In genomic region chr15:53586815-53587214, GRCh38 we compare ENCODE assay signal across 8 cellular contexts.
A peak's percentile ranks its signal among the peaks of the same experiment; 100 is the strongest.
DNase-seq lines count a peak whose midpoint lies in the region; ATAC-seq and TF ChIP-seq lines count a peak whose summit lies in the region.

No MANE protein-coding gene starts in this region.

- H3K79me2 ChIP-seq in H9 (ENCODE audit: insufficient read depth, low read length): no peaks in the 10 kb centered on the region

- no peaks in the 10 kb centered on the region for H3K9me3 Mint-ChIP-seq in T-helper 2 cell treated with Interferon-gamma antibody and Interleukin-4, amounts not matched to agents 5 μg/mL and 100 μg/mL, for 36 hours
- H3K9me3 Mint-ChIP-seq in H9: no peaks in the 10 kb centered on the region
- H3K9me3 Mint-ChIP-seq in stimulated activated naive CD8-positive, alpha-beta T cell treated with anti-CD3 and anti-CD28 coated beads, Interleukin-15, amount 100 ng/mL, for 72 hours: no peaks in the 10 kb centered on the region
- no peaks in the 10 kb centered on the region for H3K9me3 Mint-ChIP-seq in CD4-positive, alpha-beta T cell

- H4K91ac ChIP-seq in H9 (ENCODE audit: insufficient read length, low read depth, low read length): no peak overlapping the region

- no peaks in the 10 kb centered on the region for H3K4me1 Mint-ChIP-seq in T-helper 2 cell treated with Interferon-gamma antibody and Interleukin-4, amounts not matched to agents 5 μg/mL and 100 μg/mL, for 36 hours (ENCODE audit: low read depth)
- H3K4me1 Mint-ChIP-seq in H9: peaks cover 13 to 18% of the 10 kb centered on the region in 2 experiments
- no peaks in the 10 kb centered on the region for H3K4me1 Mint-ChIP-seq in stimulated activated naive CD8-positive, alpha-beta T cell treated with anti-CD3 and anti-CD28 coated beads, Interleukin-15, amount 100 ng/mL, for 72 hours
- no peaks in the 10 kb centered on the region for H3K4me1 Mint-ChIP-seq in CD4-positive, alpha-beta T cell (ENCODE audit: low read depth)

- DNase-seq in T-helper 2 cell treated with Interferon-gamma antibody and Interleukin-4, amounts not matched to agents 5 μg/mL and 100 μg/mL, for 36 hours (ENCODE audit: low spot score): peak; percentile 5
- DNase-seq in T-helper 2 cell (no peak), H9 (peak; percentile 81), NCI-H748 (lab: John Stamatoyannopoulos, UW; ENCODE audit: unreplicated experiment) (peak; percentile 47), epithelial cell of proximal tubule (ENCODE audit: low read depth) (peak; percentile 39)
- DNase-seq in stimulated activated naive CD8-positive, alpha-beta T cell treated with anti-CD3 and anti-CD28 coated beads, Interleukin-15, amount 100 ng/mL, for 72 hours: peak; percentile 2 to 19
- no peak for DNase-seq in CD4-positive, alpha-beta T cell

- CTCF ChIA-PET in CD4-positive, alpha-beta T cell (lab: Charles Lee): no interaction called here

- H3K4me3 Mint-ChIP-seq in T-helper 2 cell treated with Interferon-gamma antibody and Interleukin-4, amounts not matched to agents 5 μg/mL and 100 μg/mL, for 36 hours: no peak overlapping the region
- H3K4me3 Mint-ChIP-seq in H9: no peak overlapping the region
- H3K4me3 Mint-ChIP-seq in stimulated activated naive CD8-positive, alpha-beta T cell treated with anti-CD3 and anti-CD28 coated beads, Interleukin-15, amount 100 ng/mL, for 72 hours: no peak overlapping the region
- no peak overlapping the region for H3K4me3 Mint-ChIP-seq in CD4-positive, alpha-beta T cell

- ATAC-seq in stimulated activated naive CD8-positive, alpha-beta T cell treated with anti-CD3 and anti-CD28 coated beads, Interleukin-15, amount 100 ng/mL, for 72 hours: no peak
- ATAC-seq in HG02840 (IDR thresholded peaks at IDR 0.05; ENCODE audit: low FRiP score, unreplicated experiment): no peak
- ATAC-seq in CD4-positive, alpha-beta T cell (ENCODE audit: poor library complexity): no peak

- no peak overlapping the region for H2BK15ac ChIP-seq in H9 (ENCODE audit: low read depth, low read length)

- H3K18ac ChIP-seq in H9 (ENCODE audit: insufficient read length, low read depth, low read length): no peak overlapping the region

- H3K56ac ChIP-seq in H9 (ENCODE audit: insufficient read length, low read depth, low read length): no peak overlapping the region

- TF ChIP-seq CTCF in H9 (conservative IDR thresholded peaks at IDR 0.05) (peak; percentile 95), epithelial cell of proximal tubule (conservative IDR thresholded peaks at IDR 0.05; ENCODE audit: low read depth, low read length) (peak; percentile 89)
- no peak for TF ChIP-seq CTCF in CD4-positive, alpha-beta T cell (IDR thresholded peaks at IDR 0.05)

- intact Hi-C loops in CD4-positive, alpha-beta T cell (cut with DNase I, micrococcal nuclease): no loop called here

- no peak overlapping the region for H3K27ac Mint-ChIP-seq in T-helper 2 cell treated with Interferon-gamma antibody and Interleukin-4, amounts not matched to agents 5 μg/mL and 100 μg/mL, for 36 hours
- no peak overlapping the region for H3K27ac Mint-ChIP-seq in H9
- no peak overlapping the region for H3K27ac Mint-ChIP-seq in stimulated activated naive CD8-positive, alpha-beta T cell treated with anti-CD3 and anti-CD28 coated beads, Interleukin-15, amount 100 ng/mL, for 72 hours
- H3K27ac Mint-ChIP-seq in CD4-positive, alpha-beta T cell: no peak overlapping the region

- no peak overlapping the region for H3K9ac ChIP-seq in H9 (ENCODE audit: extremely low read depth, insufficient read length, low read length)

- no peak overlapping the region for H3K27ac ChIP-seq in H9 (ENCODE audit: insufficient read length, low read depth, low read length)
- H3K27ac ChIP-seq in CD4-positive, alpha-beta T cell (ENCODE audit: low read depth, low read length): no peak overlapping the region

- H3K27me3 Mint-ChIP-seq in T-helper 2 cell treated with Interferon-gamma antibody and Interleukin-4, amounts not matched to agents 5 μg/mL and 100 μg/mL, for 36 hours (ENCODE audit: low read depth): no peaks in the 10 kb centered on the region
- no peaks in the 10 kb centered on the region; the same call in 1 of the 2 replicates for H3K27me3 Mint-ChIP-seq in H9 (ENCODE audit: low read depth)
- H3K27me3 Mint-ChIP-seq in stimulated activated naive CD8-positive, alpha-beta T cell treated with anti-CD3 and anti-CD28 coated beads, Interleukin-15, amount 100 ng/mL, for 72 hours: peaks cover 17% of the 10 kb centered on the region
- H3K27me3 Mint-ChIP-seq in CD4-positive, alpha-beta T cell: no peaks in the 10 kb centered on the region

- WGBS in H9 (ENCODE audit: extremely low coverage, insufficient read length, low lambda C conversion rate): no CpG with 5 or more reads among the region's 3 CpGs

- H3K9me3 ChIP-seq in H9 (ENCODE audit: control insufficient read depth, low read depth, low read length): no peaks in the 10 kb centered on the region
- no peaks in the 10 kb centered on the region for H3K9me3 ChIP-seq in CD4-positive, alpha-beta T cell (ENCODE audit: control insufficient read depth, low read length)

- H2AFZ ChIP-seq in H9 (ENCODE audit: low read length): no peak overlapping the region

- H2BK20ac ChIP-seq in H9 (ENCODE audit: low read depth, low read length, poor library complexity, severe bottlenecking): no peak overlapping the region

- H4K20me1 ChIP-seq in H9 (ENCODE audit: control insufficient read depth, insufficient read depth, insufficient read length): no peaks in the 10 kb centered on the region

- H2AK5ac ChIP-seq in H9 (ENCODE audit: insufficient read length, low read length): no peak overlapping the region

- no peak overlapping the region for H2BK12ac ChIP-seq in H9 (ENCODE audit: insufficient read length, low read depth, low read length)

- H3K4me1 ChIP-seq in H9 (ENCODE audit: insufficient read depth, low read length): no peaks in the 10 kb centered on the region; the same call in 1 of the 2 replicates

- H3K23me2 ChIP-seq in H9 (ENCODE audit: insufficient read length, low read depth, low read length, poor library complexity, severe bottlenecking): no peaks in the 10 kb centered on the region

- no peaks in the 10 kb centered on the region for H3K36me3 Mint-ChIP-seq in T-helper 2 cell treated with Interferon-gamma antibody and Interleukin-4, amounts not matched to agents 5 μg/mL and 100 μg/mL, for 36 hours (ENCODE audit: low read depth)
- H3K36me3 Mint-ChIP-seq in H9 (ENCODE audit: insufficient read depth in 1 of 3, low read depth in 3 of 3): no peaks in the 10 kb centered on the region
- H3K36me3 Mint-ChIP-seq in CD4-positive, alpha-beta T cell (ENCODE audit: low read depth): no peaks in the 10 kb centered on the region

- H4K5ac ChIP-seq in H9 (ENCODE audit: insufficient read length, low read depth, low read length): no peak overlapping the region

- no peak overlapping the region for H2BK5ac ChIP-seq in H9 (ENCODE audit: insufficient read length, low read length)

- H3K4me3 ChIP-seq in epithelial cell of proximal tubule (ENCODE audit: low read depth, low read length): no peak overlapping the region

- H3K14ac ChIP-seq in H9 (ENCODE audit: insufficient read depth, low read length): no peak overlapping the region

- no peak overlapping the region for H3K4ac ChIP-seq in H9 (ENCODE audit: low read depth, low read length)

- H3K27me3 ChIP-seq in H9 (ENCODE audit: insufficient read depth, low read length): no peaks in the 10 kb centered on the region
- H3K27me3 ChIP-seq in CD4-positive, alpha-beta T cell (ENCODE audit: control insufficient read depth, insufficient read depth, low read length): no peaks in the 10 kb centered on the region

- H3K4me2 ChIP-seq in H9 (ENCODE audit: insufficient read depth, insufficient read length, low read length): no peak overlapping the region

- H3T11ph ChIP-seq in H9 (ENCODE audit: low read length): no peak overlapping the region

- no peaks in the 10 kb centered on the region for H3K79me1 ChIP-seq in H9 (ENCODE audit: insufficient read depth, low read depth, low read length, poor library complexity, severe bottlenecking)

- H4K8ac ChIP-seq in H9 (replicated peaks; ENCODE audit: insufficient read length, low read depth, low read length): no peak overlapping the region

- H3K23ac ChIP-seq in H9 (ENCODE audit: insufficient read length, low read depth, low read length): no peak overlapping the region

- POLR2A ChIA-PET in CD4-positive, alpha-beta T cell (lab: Charles Lee): no interaction called here

- H2BK120ac ChIP-seq in H9 (ENCODE audit: low read depth, low read length, poor library complexity, severe bottlenecking): no peak overlapping the region

Comparison
In these comparisons a context has a peak if more than half of its experiments do, and no peak if none do; other contexts are left out.
1. DNase-seq: peak in T-helper 2 cell treated with Interferon-gamma antibody and Interleukin-4, amounts not matched to agents 5 μg/mL and 100 μg/mL, for 36 hours (single experiment), H9 (single experiment), NCI-H748 (single experiment), epithelial cell of proximal tubule (single experiment) and stimulated activated naive CD8-positive, alpha-beta T cell treated with anti-CD3 and anti-CD28 coated beads, Interleukin-15, amount 100 ng/mL, for 72 hours (2 of 2); none in T-helper 2 cell (0 of 5) and CD4-positive, alpha-beta T cell (0 of 10).